In the genomic region with DNA sequence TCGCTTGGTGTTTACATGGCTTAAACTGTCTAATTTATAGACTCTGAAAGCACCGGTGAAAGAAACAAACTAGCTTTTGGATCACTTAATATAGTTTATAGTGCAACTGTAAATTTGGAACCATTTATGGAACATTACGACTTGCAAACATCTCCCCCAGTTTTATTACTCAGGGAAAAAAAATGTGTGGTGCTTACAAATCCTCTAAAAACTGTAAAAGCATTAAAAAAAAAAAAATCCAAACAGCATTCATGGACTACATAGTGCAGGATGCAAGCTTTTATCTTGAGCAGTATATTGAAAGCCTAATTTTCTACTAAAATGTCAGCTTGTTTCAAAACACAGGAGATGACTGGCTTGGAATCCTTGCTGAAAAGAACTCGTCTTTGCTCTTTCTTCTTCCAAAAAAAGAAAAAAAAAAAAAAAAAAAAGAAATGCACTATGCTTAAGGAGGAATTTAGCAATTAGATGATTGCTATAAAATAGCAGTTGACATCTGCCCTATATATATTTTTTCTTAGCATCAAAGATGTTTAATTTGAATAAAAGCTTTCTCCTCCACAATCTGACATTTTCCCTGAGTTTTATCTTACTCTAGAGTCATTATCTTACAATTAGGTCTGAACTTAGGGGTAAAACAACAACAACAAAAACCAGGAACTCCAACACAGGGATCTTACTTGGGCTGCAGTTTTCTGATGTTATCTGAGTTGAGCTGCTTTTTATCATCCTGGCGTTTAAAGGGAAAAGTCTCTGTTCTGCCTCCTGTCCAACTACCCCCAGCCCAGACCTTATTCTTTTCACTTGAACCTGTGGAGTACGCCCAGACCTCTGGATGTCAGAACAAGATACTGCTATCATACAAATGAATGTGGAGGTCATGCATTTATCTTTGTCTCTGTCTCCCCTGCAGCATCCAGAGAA, we compare ENCODE assay signal across 25 cellular contexts.
A peak's percentile ranks its signal among the peaks of the same experiment; 100 is the strongest.
DNase-seq lines count a peak whose midpoint lies in the region; ATAC-seq and TF ChIP-seq lines count a peak whose summit lies in the region.
"Had no signal": no experiment of that assay in that cellular context is flagged by ENCODE, and none has a peak within 500 bp of the region (broad histone marks: within the 10 kb centered on the region; RNA-seq: fewer than 3 reads in every experiment).

No MANE protein-coding gene starts in this region.

- no peak for TF ChIP-seq EP300 in transverse colon (IDR thresholded peaks at IDR 0.05; ENCODE audit: low read depth)

- intact Hi-C loops in transverse colon (cut with DNase I; ENCODE audit: low total_unique reads): no loop called here
- intact Hi-C loops in activated CD4-positive, alpha-beta T cell treated with anti-CD3 and anti-CD28 coated beads for 36 hours (cut with DNase I, micrococcal nuclease): no loop called here

- H3K36me3 Mint-ChIP-seq in activated CD4-positive, alpha-beta T cell treated with anti-CD3 and anti-CD28 coated beads for 36 hours (ENCODE audit: low read depth): no peaks in the 10 kb centered on the region

- H3K4me1 Mint-ChIP-seq in activated CD4-positive, alpha-beta T cell treated with anti-CD3 and anti-CD28 coated beads for 36 hours: no peaks in the 10 kb centered on the region
- H3K4me1 Mint-ChIP-seq: activated B cell treated with CpG ODN at 0.5 μM for 24 hours had no signal

- no peak for TF ChIP-seq CTCF in transverse colon (IDR thresholded peaks at IDR 0.05)

- POLR2A ChIA-PET in activated CD4-positive, alpha-beta T cell treated with anti-CD3 and anti-CD28 coated beads for 36 hours (lab: Charles Lee): no interaction called here

- DNase-seq in ELF-1 (ENCODE audit: low read depth, low spot score): peak; percentile 44
- peak; percentile 32 for DNase-seq in adipocyte (ENCODE audit: low read depth)
- DNase-seq in left kidney (ENCODE audit: low read depth, low spot score): peak; percentile 48
- DNase-seq in transverse colon: no peak
- no peak for DNase-seq in NCI-H82 treated with DMSO at 0.1 percent for 48 hours (lab: John Stamatoyannopoulos, UW; ENCODE audit: unreplicated experiment)
- DNase-seq in activated CD4-positive, alpha-beta T cell treated with anti-CD3 and anti-CD28 coated beads, Interleukin-2, amount 50 U/mL, for 1 hour: no peak
- DNase-seq in activated CD4-positive, alpha-beta T cell treated with anti-CD3 and anti-CD28 coated beads for 36 hours: no peak
- no peak for DNase-seq in activated CD4-positive, alpha-beta T cell treated with anti-CD3 and anti-CD28 coated beads for 4 hours
- DNase-seq: activated B cell treated with CpG ODN at 0.5 μM for 24 hours; activated CD8-positive, alpha-beta T cell treated with anti-CD3 and anti-CD28 coated beads for 36 hours; activated gamma-delta T cell treated with Interleukin-2 at 50 U/mL for 16 hours; activated T-cell treated with anti-CD3 and anti-CD28 coated beads, Interleukin-2, amount 50 U/mL, for 1 hour; AML-193; DMS79 treated with DMSO at 0.1 percent for 48 hours; esophagus squamous epithelium; HCEC 1CT; heart right ventricle; left ventricle myocardium superior; MG63; NCI-H1436; NCI-H510A treated with DMSO at 0.1 percent for 48 hours; psoas muscle; testis had no signal

- WGBS in transverse colon (ENCODE audit: low coverage in 1 of 2), 2 donors: 34 to 57% methylated on average over 5 to 6 of the region's 6 CpGs

- H3K36me3 ChIP-seq in adipocyte (ENCODE audit: control insufficient read depth, insufficient read depth, low read length, severe bottlenecking) (no peaks in the 10 kb centered on the region), transverse colon (no peaks in the 10 kb centered on the region)
- H3K36me3 ChIP-seq: esophagus squamous epithelium, heart right ventricle, MG63 had no signal

- H3K4me1 ChIP-seq in adipocyte (ENCODE audit: control insufficient read depth, insufficient read depth, low read length) (peaks cover 14% of the 10 kb centered on the region), transverse colon (peaks cover 0 to 4% (median 0%) of the 10 kb centered on the region in 4 donors)
- H3K4me1 ChIP-seq: heart right ventricle, psoas muscle, testis had no signal

- ATAC-seq in activated CD4-positive, alpha-beta T cell treated with anti-CD3 and anti-CD28 coated beads for 36 hours: no peak
- ATAC-seq: activated CD8-positive, alpha-beta T cell treated with anti-CD3 and anti-CD28 coated beads for 36 hours; heart right ventricle; left ventricle myocardium superior; psoas muscle had no signal

- H3K27me3 Mint-ChIP-seq in activated CD4-positive, alpha-beta T cell treated with anti-CD3 and anti-CD28 coated beads for 36 hours: no peaks in the 10 kb centered on the region
- H3K27me3 Mint-ChIP-seq: activated B cell treated with CpG ODN at 0.5 μM for 24 hours; activated CD8-positive, alpha-beta T cell treated with anti-CD3 and anti-CD28 coated beads for 36 hours had no signal

- TF ChIP-seq POLR2A in transverse colon (IDR thresholded peaks at IDR 0.05): no peak

- H3K4me3 ChIP-seq in adipocyte (ENCODE audit: low read length) (no peak overlapping the region), transverse colon (no peak overlapping the region)
- H3K4me3 ChIP-seq: esophagus squamous epithelium, heart right ventricle, MG63, psoas muscle, SK-N-MC, testis had no signal

- peak overlapping the region; percentile 18 for H3K9ac ChIP-seq in adipocyte (ENCODE audit: low read length)

- H3K27me3 ChIP-seq in adipocyte (replicated peaks; ENCODE audit: control insufficient read depth, insufficient read depth, low read length) (no peaks in the 10 kb centered on the region), transverse colon (no peaks in the 10 kb centered on the region)
- H3K27me3 ChIP-seq: esophagus squamous epithelium, heart right ventricle, MG63, testis had no signal

- in situ Hi-C loops in transverse colon (cut with MboI; ENCODE audit: low pct_ligation_motif_present in 1 of 4, low pct_unique_long_range_greater_than_20kb in 1 of 4, low sequenced_read_pairs in 3 of 4): no loop called here

- no peak overlapping the region for H3K4me3 Mint-ChIP-seq in activated CD4-positive, alpha-beta T cell treated with anti-CD3 and anti-CD28 coated beads for 36 hours
- H3K4me3 Mint-ChIP-seq: activated B cell treated with CpG ODN at 0.5 μM for 24 hours; activated CD8-positive, alpha-beta T cell treated with anti-CD3 and anti-CD28 coated beads for 36 hours; T-helper 2 cell treated with Interferon-gamma antibody and Interleukin-4, amounts not matched to agents 5 μg/mL and 100 μg/mL, for 36 hours had no signal

- no peaks in the 10 kb centered on the region for H3K9me3 ChIP-seq in adipocyte (ENCODE audit: control insufficient read depth, low read length)
- H3K9me3 ChIP-seq in transverse colon: no peaks in the 10 kb centered on the region
- H3K9me3 ChIP-seq: esophagus squamous epithelium, heart right ventricle, MG63, psoas muscle, testis had no signal

- CTCF ChIA-PET in activated CD4-positive, alpha-beta T cell treated with anti-CD3 and anti-CD28 coated beads for 36 hours (lab: Charles Lee): no interaction called here

- H3K27ac Mint-ChIP-seq in activated CD4-positive, alpha-beta T cell treated with anti-CD3 and anti-CD28 coated beads for 36 hours: no peak overlapping the region
- H3K27ac Mint-ChIP-seq: activated B cell treated with CpG ODN at 0.5 μM for 24 hours; activated CD8-positive, alpha-beta T cell treated with anti-CD3 and anti-CD28 coated beads for 36 hours; T-helper 2 cell treated with Interferon-gamma antibody and Interleukin-4, amounts not matched to agents 5 μg/mL and 100 μg/mL, for 36 hours had no signal

- peak overlapping the region in 3 of 4 donors; percentile 11 to 16 (median 12) for H3K27ac ChIP-seq in transverse colon
- H3K27ac ChIP-seq: esophagus squamous epithelium, heart right ventricle, psoas muscle, SK-N-MC, testis had no signal

- H3K9me3 Mint-ChIP-seq in activated CD4-positive, alpha-beta T cell treated with anti-CD3 and anti-CD28 coated beads for 36 hours (ENCODE audit: low read depth): peaks cover 2% of the 10 kb centered on the region
- H3K9me3 Mint-ChIP-seq: activated B cell treated with CpG ODN at 0.5 μM for 24 hours; activated CD8-positive, alpha-beta T cell treated with anti-CD3 and anti-CD28 coated beads for 36 hours; T-helper 2 cell treated with Interferon-gamma antibody and Interleukin-4, amounts not matched to agents 5 μg/mL and 100 μg/mL, for 36 hours had no signal

Comparison
In these comparisons a context has a peak if more than half of its experiments do, and no peak if none do; other contexts are left out.
1. DNase-seq: peak in ELF-1 (single experiment), adipocyte (single experiment) and left kidney (single experiment); none in transverse colon (single experiment), NCI-H82 treated with DMSO at 0.1 percent for 48 hours (single experiment), activated CD4-positive, alpha-beta T cell treated with anti-CD3 and anti-CD28 coated beads, Interleukin-2, amount 50 U/mL, for 1 hour (single experiment), activated CD4-positive, alpha-beta T cell treated with anti-CD3 and anti-CD28 coated beads for 36 hours (single experiment) and activated CD4-positive, alpha-beta T cell treated with anti-CD3 and anti-CD28 coated beads for 4 hours (0 of 2).